In genomic region chr4:8236920-8237195, GRCh38 we compare ENCODE assay signal across 21 cellular contexts. TPM values are rescaled to one million over a fixed set of nuclear protein-coding genes. Genes with fewer than 3 reads are reported as not detected.
A peak's percentile ranks its signal among the peaks of the same experiment; 100 is the strongest.
DNase-seq lines count a peak whose midpoint lies in the region; ATAC-seq and TF ChIP-seq lines count a peak whose summit lies in the region.
"Had no signal": no experiment of that assay in that cellular context is flagged by ENCODE, and none has a peak within 500 bp of the region (broad histone marks: within the 10 kb centered on the region; RNA-seq: fewer than 3 reads in every experiment).

No MANE protein-coding gene starts in this region.

- H3K36me3 Mint-ChIP-seq in activated naive CD4-positive, alpha-beta T cell treated with anti-CD3 and anti-CD28 coated beads, Interleukin-2, amount 50 U/mL, for 24 hours, result peaks cover 2% of the 10 kb centered on the region
- no peaks in the 10 kb centered on the region for H3K36me3 Mint-ChIP-seq in activated naive CD4-positive, alpha-beta T cell treated with anti-CD3 and anti-CD28 coated beads, Interleukin-2, amount 10 ng/mL, durations not matched to agents 7 days and 5 days

- H3K4me3 Mint-ChIP-seq in activated naive CD4-positive, alpha-beta T cell treated with anti-CD3 and anti-CD28 coated beads, Interleukin-2, amount 50 U/mL, for 24 hours, result no peak overlapping the region
- no peak overlapping the region for H3K4me3 Mint-ChIP-seq in activated naive CD4-positive, alpha-beta T cell treated with anti-CD3 and anti-CD28 coated beads, Interleukin-2, amount 10 ng/mL, durations not matched to agents 7 days and 5 days
- H3K4me3 Mint-ChIP-seq: CD14-positive monocyte, GM23338, HFFc6 had no signal

- H3K4me3 ChIP-seq in OCI-LY1 (ENCODE audit: low read depth, low read length, poor library complexity, severe bottlenecking) (no peak overlapping the region), lower lobe of right lung (no peak overlapping the region), thymus (ENCODE audit: low read length) (no peak overlapping the region)
- H3K4me3 ChIP-seq: A549, BLaER1, GM23338 had no signal

- H3K9me3 ChIP-seq in OCI-LY1 (ENCODE audit: low read length) (no peaks in the 10 kb centered on the region), lower lobe of right lung (no peaks in the 10 kb centered on the region), thymus (ENCODE audit: control insufficient read depth) (peaks cover 8% of the 10 kb centered on the region)
- H3K9me3 ChIP-seq: A549, BLaER1 had no signal

- H3K36me3 ChIP-seq in OCI-LY1 (ENCODE audit: insufficient read depth, low read length) (peaks cover 95% of the 10 kb centered on the region), lower lobe of right lung (peaks cover 78% of the 10 kb centered on the region), thymus (ENCODE audit: control insufficient read depth, insufficient read depth) (peaks cover 98% of the 10 kb centered on the region)

- CTCF ChIA-PET in activated naive CD4-positive, alpha-beta T cell treated with anti-CD3 and anti-CD28 coated beads, Interleukin-2, amount 10 ng/mL, durations not matched to agents 7 days and 5 days (lab: Charles Lee), result interaction anchor here (0.9 to 1.4 kb wide), 2 partner anchors 58 to 60 kb away, joined by 3 to 4 read pairs; no protein-coding TSS in a partner anchor

- no peaks in the 10 kb centered on the region for H3F3A ChIP-seq in OCI-LY1 (ENCODE audit: insufficient read depth, low read length)

- H3K4me1 ChIP-seq in OCI-LY1 (ENCODE audit: insufficient read depth, low read length, severe bottlenecking) (peaks cover 54% of the 10 kb centered on the region), lower lobe of right lung (peaks cover under 1% of the 10 kb centered on the region), thymus (ENCODE audit: control insufficient read depth, insufficient read depth, low read length) (peaks cover 49% of the 10 kb centered on the region)

- no peak overlapping the region for H2AFZ ChIP-seq in OCI-LY1 (ENCODE audit: low read length)
- H2AFZ ChIP-seq: GM23338 had no signal

- no peak for DNase-seq in activated naive CD4-positive, alpha-beta T cell treated with anti-CD3 and anti-CD28 coated beads, Interleukin-2, amount 10 ng/mL, durations not matched to agents 7 days and 5 days
- DNase-seq in lower lobe of right lung (peak; percentile 35), NCI-H82 (lab: John Stamatoyannopoulos, UW) (no peak), KBM-7 (no peak), GF-D8 (lab: John Stamatoyannopoulos, UW) (no peak)
- DNase-seq: AML-193, DMS153, DMS79, GDM1, HFFc6 had no signal

- in situ Hi-C loops in KBM-7 (cut with MboI; ENCODE audit: low pct_unique_long_range_greater_than_20kb, low sequenced_read_pairs), result no loop called here

- H3K9me2 ChIP-seq in OCI-LY1 (ENCODE audit: low read depth, low read length), result no peaks in the 10 kb centered on the region

- H3K27me3 ChIP-seq in OCI-LY1 (ENCODE audit: insufficient read depth, low read length) (no peaks in the 10 kb centered on the region), lower lobe of right lung (ENCODE audit: low read depth) (no peaks in the 10 kb centered on the region), thymus (ENCODE audit: control insufficient read depth, insufficient read depth) (no peaks in the 10 kb centered on the region)
- H3K27me3 ChIP-seq: BLaER1 had no signal

- intact Hi-C loops in lower lobe of right lung (cut with DNase I), result no loop called here

- no peaks in the 10 kb centered on the region for H3K9me3 Mint-ChIP-seq in activated naive CD4-positive, alpha-beta T cell treated with anti-CD3 and anti-CD28 coated beads, Interleukin-2, amount 50 U/mL, for 24 hours
- no peaks in the 10 kb centered on the region for H3K9me3 Mint-ChIP-seq in activated naive CD4-positive, alpha-beta T cell treated with anti-CD3 and anti-CD28 coated beads, Interleukin-2, amount 10 ng/mL, durations not matched to agents 7 days and 5 days
- H3K9me3 Mint-ChIP-seq: CD4-positive, alpha-beta memory T cell; GM23338; HFFc6 had no signal

- 91% methylated on average over 9 of the region's 9 CpGs for WGBS in thymus

- no peaks in the 10 kb centered on the region for H3K79me2 ChIP-seq in OCI-LY1 (ENCODE audit: insufficient read depth, low read length)

- H4K20me1 ChIP-seq in OCI-LY1 (ENCODE audit: insufficient read depth, low read length), result no peaks in the 10 kb centered on the region

- H3K4me2 ChIP-seq in OCI-LY1 (ENCODE audit: low read length), result no peak overlapping the region; the same call in 1 of the 2 replicates
- H3K4me2 ChIP-seq: A549, BLaER1, GM23338 had no signal

- TF ChIP-seq CTCF in OCI-LY1 (IDR thresholded peaks at IDR 0.05; ENCODE audit: low read length) (no peak), lower lobe of right lung (IDR thresholded peaks at IDR 0.05) (no peak)

- no peak overlapping the region for H3K9ac ChIP-seq in OCI-LY1 (ENCODE audit: low read length)

- no peaks in the 10 kb centered on the region for H3K4me1 Mint-ChIP-seq in activated naive CD4-positive, alpha-beta T cell treated with anti-CD3 and anti-CD28 coated beads, Interleukin-2, amount 50 U/mL, for 24 hours
- no peaks in the 10 kb centered on the region for H3K4me1 Mint-ChIP-seq in activated naive CD4-positive, alpha-beta T cell treated with anti-CD3 and anti-CD28 coated beads, Interleukin-2, amount 10 ng/mL, durations not matched to agents 7 days and 5 days
- H3K4me1 Mint-ChIP-seq: GM23338 had no signal

- ATAC-seq in lower lobe of right lung, result no peak
- ATAC-seq: A549, GM23338, HCT116 had no signal

- H3K27me3 Mint-ChIP-seq in activated naive CD4-positive, alpha-beta T cell treated with anti-CD3 and anti-CD28 coated beads, Interleukin-2, amount 50 U/mL, for 24 hours, result no peaks in the 10 kb centered on the region
- H3K27me3 Mint-ChIP-seq in activated naive CD4-positive, alpha-beta T cell treated with anti-CD3 and anti-CD28 coated beads, Interleukin-2, amount 10 ng/mL, durations not matched to agents 7 days and 5 days, result no peaks in the 10 kb centered on the region
- H3K27me3 Mint-ChIP-seq: CD4-positive, alpha-beta memory T cell had no signal

- peak overlapping the region; percentile 24 for H3K27ac Mint-ChIP-seq in activated naive CD4-positive, alpha-beta T cell treated with anti-CD3 and anti-CD28 coated beads, Interleukin-2, amount 50 U/mL, for 24 hours
- no peak overlapping the region for H3K27ac Mint-ChIP-seq in activated naive CD4-positive, alpha-beta T cell treated with anti-CD3 and anti-CD28 coated beads, Interleukin-2, amount 10 ng/mL, durations not matched to agents 7 days and 5 days
- H3K27ac Mint-ChIP-seq: CD14-positive monocyte, GM23338, HFFc6 had no signal

- peak overlapping the region; percentile 77 for H3K27ac ChIP-seq in OCI-LY1 (ENCODE audit: low read depth, low read length, poor library complexity, severe bottlenecking)
- no peak overlapping the region for H3K27ac ChIP-seq in lower lobe of right lung
- H3K27ac ChIP-seq in thymus (ENCODE audit: low read depth), result peak overlapping the region; percentile 46
- H3K27ac ChIP-seq: 22Rv1, A549, HL-60 had no signal

RNA-seq across cellular contexts. Expression of gene HTRA3, which starts 32.7 kb away (rescaled TPM):
- total RNA-seq in lower lobe of right lung, result 15.5 TPM
- 2.1 TPM for polyA plus RNA-seq in thymus
- total RNA-seq: CD4-positive, alpha-beta memory T cell had no signal
- polyA plus RNA-seq: CD14-positive monocyte; CD4-positive, alpha-beta memory T cell had no signal

RNA-seq across cellular contexts. Expression of gene SH3TC1, which starts 37.8 kb away (rescaled TPM):
- 73.1 TPM for total RNA-seq in lower lobe of right lung
- polyA plus RNA-seq in thymus, result 114 TPM
- polyA plus RNA-seq: GM23338 had no signal
